In the genomic region with DNA sequence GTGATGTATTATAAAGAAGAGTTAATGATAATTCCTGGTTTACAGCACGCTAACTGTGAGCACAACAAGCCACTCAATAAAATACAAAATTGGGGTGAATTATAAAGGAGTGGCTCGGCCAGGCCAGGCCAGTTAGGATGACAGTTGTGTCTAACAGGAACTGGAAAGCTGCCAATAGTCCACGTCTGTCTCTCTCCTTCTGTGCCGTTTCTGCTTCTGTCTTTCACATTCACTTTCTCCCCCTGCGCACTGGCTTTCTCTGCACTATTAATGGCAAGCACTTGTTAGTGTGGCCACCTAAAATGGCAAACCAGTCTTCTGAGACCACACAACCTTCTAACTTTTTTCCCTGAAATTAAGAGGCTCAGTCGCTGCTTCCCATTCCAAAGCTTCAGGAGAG, we compare ENCODE assay signal across 11 cellular contexts.
DNase-seq lines count a peak whose midpoint lies in the region; ATAC-seq and TF ChIP-seq lines count a peak whose summit lies in the region.
"Had no signal": no experiment of that assay in that cellular context is flagged by ENCODE, and none has a peak within 500 bp of the region (broad histone marks: within the 10 kb centered on the region; RNA-seq: fewer than 3 reads in every experiment).

No MANE protein-coding gene starts in this region.

- no peak overlapping the region for H3K4me3 ChIP-seq in OCI-LY3 (ENCODE audit: low read length)
- H3K4me3 ChIP-seq in tibial artery: no peak overlapping the region

- DNase-seq in activated CD4-positive, alpha-beta T cell treated with anti-CD3 and anti-CD28 coated beads, Interleukin-2, amount 50 U/mL, for 1 hour: no peak
- no peak for DNase-seq in stimulated activated CD4-positive, alpha-beta T cell treated with anti-CD3 and anti-CD28 coated beads, Interleukin-12 subunit alpha, Interleukin-12 subunit beta, amount 100 ng/mL, for 4 hours
- no peak for DNase-seq in tibial artery
- DNase-seq: aorta; naive thymus-derived CD4-positive, alpha-beta T cell; stimulated activated naive CD4-positive, alpha-beta T cell had no signal

- H3K4me2 ChIP-seq in OCI-LY3 (ENCODE audit: low read length): peak overlapping the region; percentile 62; the same call in 1 of the 2 replicates

- H4K20me1 ChIP-seq in OCI-LY3 (ENCODE audit: insufficient read depth, low read length): no peaks in the 10 kb centered on the region

- ATAC-seq in GM19043 (IDR thresholded peaks at IDR 0.05; ENCODE audit: low read depth, unreplicated experiment) (peak; percentile 68), HG03378 (IDR thresholded peaks at IDR 0.05; ENCODE audit: unreplicated experiment) (peak; percentile 66), HG03039 (IDR thresholded peaks at IDR 0.05; ENCODE audit: unreplicated experiment) (no peak)
- ATAC-seq: naive thymus-derived CD4-positive, alpha-beta T cell had no signal

- intact Hi-C loops in tibial artery (cut with DNase I; ENCODE audit: low total_unique reads): no loop called here

- H3K9ac ChIP-seq in OCI-LY3 (ENCODE audit: low read length): no peak overlapping the region

- no peaks in the 10 kb centered on the region for H3K9me3 ChIP-seq in OCI-LY3 (ENCODE audit: insufficient read depth, low read length)
- H3K9me3 ChIP-seq in tibial artery: no peaks in the 10 kb centered on the region

- H3K36me3 ChIP-seq in OCI-LY3 (replicated peaks; ENCODE audit: low read depth, low read length) (no peaks in the 10 kb centered on the region), tibial artery (no peaks in the 10 kb centered on the region)

- TF ChIP-seq CTCF in 22Rv1 (IDR thresholded peaks at IDR 0.05): no peak
- no peak for TF ChIP-seq CTCF in OCI-LY3 (IDR thresholded peaks at IDR 0.05; ENCODE audit: low read depth, low read length)
- no peak for TF ChIP-seq CTCF in tibial artery (IDR thresholded peaks at IDR 0.05)

- H3K79me2 ChIP-seq in OCI-LY3 (ENCODE audit: low read length): no peaks in the 10 kb centered on the region

- H3K27ac ChIP-seq in 22Rv1 (peak overlapping the region; percentile 49; the same call in 1 of the 2 replicates), OCI-LY3 (ENCODE audit: low read length) (no peak overlapping the region), tibial artery (no peak overlapping the region)

- no peaks in the 10 kb centered on the region for H3K27me3 ChIP-seq in OCI-LY3 (ENCODE audit: low read depth, low read length)
- H3K27me3 ChIP-seq in tibial artery: peaks cover 0 to 3% of the 10 kb centered on the region in 2 donors

- no peak overlapping the region for H2AFZ ChIP-seq in OCI-LY3 (ENCODE audit: low read depth, low read length)

- peaks cover 20% of the 10 kb centered on the region for H3K4me1 ChIP-seq in OCI-LY3 (ENCODE audit: low read length)
- no peaks in the 10 kb centered on the region for H3K4me1 ChIP-seq in tibial artery
